Comparison of ENCODE assay signal across 8 cellular contexts in the genomic region with DNA sequence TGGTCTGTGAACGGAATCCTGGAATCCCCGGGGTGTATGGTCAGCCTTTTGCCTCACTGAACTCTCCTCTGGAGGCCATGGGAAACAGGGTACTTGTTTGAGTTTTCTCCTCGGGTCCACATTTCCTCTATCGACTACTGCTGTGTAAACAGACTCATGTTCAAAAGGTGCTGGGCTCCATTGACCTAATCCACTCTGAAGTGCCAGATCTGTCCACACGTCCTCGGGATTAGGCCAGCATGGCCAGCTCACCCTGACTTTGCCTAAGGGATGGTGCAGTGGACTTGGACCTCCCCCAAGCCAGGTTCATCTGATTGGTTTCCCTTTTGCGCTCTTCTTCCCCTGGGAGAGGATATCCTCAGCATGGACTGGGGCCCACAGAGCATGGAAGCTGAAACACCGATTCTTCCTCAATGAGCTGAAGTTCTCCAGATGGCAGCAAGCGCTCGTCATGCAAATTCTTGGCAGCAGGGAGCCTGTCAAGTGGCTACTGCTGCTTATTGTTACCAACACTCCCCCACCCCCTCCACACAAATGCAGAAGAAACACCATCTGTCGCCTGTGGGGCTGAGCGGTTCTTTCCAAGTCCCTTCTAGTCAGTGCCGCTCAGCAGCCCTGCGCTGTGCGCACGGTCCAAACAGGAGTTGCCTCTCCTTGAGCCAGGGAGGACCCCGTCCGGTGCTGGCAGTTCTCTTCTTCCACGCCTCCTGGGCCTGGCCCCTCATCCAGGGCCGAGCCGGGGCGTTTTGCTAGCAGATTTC.
DNase-seq lines count a peak whose midpoint lies in the region; TF ChIP-seq lines count a peak whose summit lies in the region.

No MANE protein-coding gene starts in this region.

- DNase-seq in GM23248: peak; percentile 95
- peak; percentile 97 for DNase-seq in NCI-H1694 (lab: John Stamatoyannopoulos, UW)
- DNase-seq in astrocyte of the cerebellum (ENCODE audit: low read depth): peak; percentile 84
- peak; percentile 77 to 84 for DNase-seq in hippocampal formation (lab: John Stamatoyannopoulos, UW)
- peak; percentile 82 for DNase-seq in putamen (ENCODE audit: low spot score)
- DNase-seq in stimulated activated CD8-positive, alpha-beta memory T cell treated with anti-CD3 and anti-CD28 coated beads, Interleukin-4, amount 100 ng/mL, for 48 hours: no peak
- no peak for DNase-seq in activated gamma-delta T cell (lab: John Stamatoyannopoulos, UW)

- no peaks in the 10 kb centered on the region for H3K79me2 ChIP-seq in GM23248 (ENCODE audit: insufficient read depth)

- no peaks in the 10 kb centered on the region for H3K27me3 ChIP-seq in BLaER1 treated with 17β-estradiol and CSF1 and Interleukin-3, amounts not matched to agents 10 nM and 100 nM
- no peaks in the 10 kb centered on the region for H3K27me3 ChIP-seq in GM23248 (replicated peaks; ENCODE audit: insufficient read depth)

- WGBS in GM23248 (ENCODE audit: low coverage in 1 of 2, low lambda C conversion rate in 2 of 2, missing lambda C conversion rate in 2 of 2), 2 experiments: 1 to 2% methylated on average over 22 of the region's 22 CpGs

- peak overlapping the region; percentile 1 to 56 (median 33); a peak in 18 of 22 replicates for H3K4me2 ChIP-seq in BLaER1 treated with 17β-estradiol and CSF1 and Interleukin-3, amounts not matched to agents 10 nM and 100 nM
- H3K4me2 ChIP-seq in GM23248 (ENCODE audit: unreplicated experiment): peak overlapping the region; percentile 91

- H3K9me2 ChIP-seq in GM23248 (ENCODE audit: insufficient read depth): no peaks in the 10 kb centered on the region

- H3K4me1 ChIP-seq in BLaER1 treated with 17β-estradiol and CSF1 and Interleukin-3, amounts not matched to agents 10 nM and 100 nM: peaks cover 7 to 11% (median 9%) of the 10 kb centered on the region in 10 experiments; a peak in 19 of 20 replicates
- peaks cover 35% of the 10 kb centered on the region for H3K4me1 ChIP-seq in GM23248 (ENCODE audit: insufficient read depth)

- no peak overlapping the region for H3K27ac ChIP-seq in BLaER1 treated with 17β-estradiol and CSF1 and Interleukin-3, amounts not matched to agents 10 nM and 100 nM
- H3K27ac ChIP-seq in GM23248: peak overlapping the region; percentile 87

- no peaks in the 10 kb centered on the region for H4K20me1 ChIP-seq in BLaER1 treated with 17β-estradiol and CSF1 and Interleukin-3, amounts not matched to agents 10 nM and 100 nM
- H4K20me1 ChIP-seq in GM23248 (ENCODE audit: insufficient read depth): no peaks in the 10 kb centered on the region

- no peak overlapping the region for H3K9ac ChIP-seq in BLaER1 treated with 17β-estradiol and CSF1 and Interleukin-3, amounts not matched to agents 10 nM and 100 nM
- peak overlapping the region; percentile 71 for H3K9ac ChIP-seq in GM23248

- no peak for TF ChIP-seq CTCF in astrocyte of the cerebellum (IDR thresholded peaks at IDR 0.05; ENCODE audit: low read depth, low read length, missing control alignments)

- peak overlapping the region; percentile 80 for H2AFZ ChIP-seq in GM23248

- no peak overlapping the region for H3K4me3 ChIP-seq in BLaER1 treated with 17β-estradiol and CSF1 and Interleukin-3, amounts not matched to agents 10 nM and 100 nM
- H3K4me3 ChIP-seq in GM23248: peak overlapping the region; percentile 66
- peak overlapping the region; percentile 12 for H3K4me3 ChIP-seq in astrocyte of the cerebellum (ENCODE audit: low read depth, low read length)

- H3F3A ChIP-seq in GM23248 (ENCODE audit: insufficient read depth): peaks cover 41% of the 10 kb centered on the region

- no peaks in the 10 kb centered on the region for H3K36me3 ChIP-seq in BLaER1 treated with 17β-estradiol and CSF1 and Interleukin-3, amounts not matched to agents 10 nM and 100 nM
- no peaks in the 10 kb centered on the region for H3K36me3 ChIP-seq in GM23248 (ENCODE audit: low read depth)

- in situ Hi-C loops in GM23248 (cut with MboI): no loop called here
- in situ Hi-C loops in astrocyte of the cerebellum (cut with HindIII; ENCODE audit: low sequenced_read_pairs): no loop called here

- no peaks in the 10 kb centered on the region for H3K9me3 ChIP-seq in BLaER1 treated with 17β-estradiol and CSF1 and Interleukin-3, amounts not matched to agents 10 nM and 100 nM (replicated peaks in 1 of 11)
- H3K9me3 ChIP-seq in GM23248 (ENCODE audit: low read depth): no peaks in the 10 kb centered on the region

Comparison
In these comparisons a context has a peak if more than half of its experiments do, and no peak if none do; other contexts are left out.
1. H3K4me3 ChIP-seq: peak in GM23248 (single experiment) and astrocyte of the cerebellum (single experiment); none in BLaER1 treated with 17β-estradiol and CSF1 and Interleukin-3, amounts not matched to agents 10 nM and 100 nM (0 of 10).
2. DNase-seq: peak in GM23248 (single experiment), NCI-H1694 (single experiment), astrocyte of the cerebellum (single experiment), hippocampal formation (2 of 2) and putamen (single experiment); none in stimulated activated CD8-positive, alpha-beta memory T cell treated with anti-CD3 and anti-CD28 coated beads, Interleukin-4, amount 100 ng/mL, for 48 hours (single experiment) and activated gamma-delta T cell (single experiment).